8 cellular contexts compared by ENCODE assay signal in genomic region chr22:20393705-20394476, GRCh38. TPM values are rescaled to one million over a fixed set of nuclear protein-coding genes. Genes with fewer than 3 reads are reported as not detected.
DNase-seq lines count a peak whose midpoint lies in the region; ATAC-seq and TF ChIP-seq lines count a peak whose summit lies in the region.

Gene ZNF74, plus strand, starts transcription at chr22:20394151. Its CDS starts 478 bp downstream, at chr22:20394629.

- peaks cover 16% of the 10 kb centered on the region for H3K36me3 Mint-ChIP-seq in dendritic cell treated with granulocyte-macrophage colony-stimulating factor and Interleukin-4, amounts not matched to agents 40 ng/mL and 50 ng/mL, for 4 days (ENCODE audit: low read depth)

- TF ChIP-seq CTCF in 22Rv1 (IDR thresholded peaks at IDR 0.05), result no peak

- peak; percentile 83 for TF ChIP-seq POLR2A in GM18526 (IDR thresholded peaks at IDR 0.05; ENCODE audit: extremely low read depth, insufficient read length)

- no peaks in the 10 kb centered on the region for H3K27me3 Mint-ChIP-seq in dendritic cell treated with granulocyte-macrophage colony-stimulating factor and Interleukin-4, amounts not matched to agents 40 ng/mL and 50 ng/mL, for 4 days

- intact Hi-C loops in dendritic cell treated with granulocyte-macrophage colony-stimulating factor and Interleukin-4, amounts not matched to agents 40 ng/mL and 50 ng/mL, for 4 days (cut with micrococcal nuclease), result no loop called here
- intact Hi-C loops in left colon (cut with DNase I, micrococcal nuclease), result no loop called here

- H3K27ac Mint-ChIP-seq in dendritic cell treated with granulocyte-macrophage colony-stimulating factor and Interleukin-4, amounts not matched to agents 40 ng/mL and 50 ng/mL, for 4 days, result peak within 1 kb of the TSS; percentile 86

- H3K27ac ChIP-seq in 22Rv1, result peak within 1 kb of the TSS; percentile 53

- DNase-seq in NCI-H524 (lab: John Stamatoyannopoulos, UW) (peak; percentile 94 to 97), left colon (peak; percentile 90 to 91)
- peak; percentile 82 for DNase-seq in activated CD4-positive, alpha-beta T cell treated with anti-CD3 and anti-CD28 coated beads, Interleukin-2, amount 50 U/mL, for 1 hour
- DNase-seq in stimulated activated CD4-positive, alpha-beta T cell treated with anti-CD3 and anti-CD28 coated beads, Interleukin-1b, Interleukin-23, amount 100 ng/mL, for 24 hours (ENCODE audit: low read depth in 4 of 4, low spot score in 1 of 4), result peak; percentile 67 to 74 (median 68)

- H3K4me1 Mint-ChIP-seq in dendritic cell treated with granulocyte-macrophage colony-stimulating factor and Interleukin-4, amounts not matched to agents 40 ng/mL and 50 ng/mL, for 4 days (ENCODE audit: low read depth), result peaks cover 32% of the 10 kb centered on the region

- peak; percentile 64 for ATAC-seq in HG03175 (IDR thresholded peaks at IDR 0.05; ENCODE audit: unreplicated experiment)
- peak; percentile 98 for ATAC-seq in left colon

- H3K9me3 Mint-ChIP-seq in dendritic cell treated with granulocyte-macrophage colony-stimulating factor and Interleukin-4, amounts not matched to agents 40 ng/mL and 50 ng/mL, for 4 days, result peaks cover 6% of the 10 kb centered on the region

- peak within 1 kb of the TSS; percentile 88 for H3K4me3 Mint-ChIP-seq in dendritic cell treated with granulocyte-macrophage colony-stimulating factor and Interleukin-4, amounts not matched to agents 40 ng/mL and 50 ng/mL, for 4 days

RNA-seq across cellular contexts. Expression of gene ZNF74, which starts in this region (rescaled TPM):
- 1 to 10 TPM; 5.5 to 7.2 TPM for total RNA-seq in left colon

Comparison
In these comparisons a context has a peak if more than half of its experiments do, and no peak if none do; other contexts are left out.
1. Peak in every context shown above with its lines: DNase-seq, ATAC-seq and H3K27ac ChIP-seq.